2 cellular contexts compared by ENCODE assay signal in genomic region chr14:54675236-54676125, GRCh38.
A peak's percentile ranks its signal among the peaks of the same experiment; 100 is the strongest.
TF ChIP-seq lines count a peak whose summit lies in the region.

No MANE protein-coding gene starts in this region.

TF ChIP-seq in HCT116, 20 proteins besides CTCF, POLR2A, EP300 and RAD21:
- TF ChIP-seq, protein P1, sequence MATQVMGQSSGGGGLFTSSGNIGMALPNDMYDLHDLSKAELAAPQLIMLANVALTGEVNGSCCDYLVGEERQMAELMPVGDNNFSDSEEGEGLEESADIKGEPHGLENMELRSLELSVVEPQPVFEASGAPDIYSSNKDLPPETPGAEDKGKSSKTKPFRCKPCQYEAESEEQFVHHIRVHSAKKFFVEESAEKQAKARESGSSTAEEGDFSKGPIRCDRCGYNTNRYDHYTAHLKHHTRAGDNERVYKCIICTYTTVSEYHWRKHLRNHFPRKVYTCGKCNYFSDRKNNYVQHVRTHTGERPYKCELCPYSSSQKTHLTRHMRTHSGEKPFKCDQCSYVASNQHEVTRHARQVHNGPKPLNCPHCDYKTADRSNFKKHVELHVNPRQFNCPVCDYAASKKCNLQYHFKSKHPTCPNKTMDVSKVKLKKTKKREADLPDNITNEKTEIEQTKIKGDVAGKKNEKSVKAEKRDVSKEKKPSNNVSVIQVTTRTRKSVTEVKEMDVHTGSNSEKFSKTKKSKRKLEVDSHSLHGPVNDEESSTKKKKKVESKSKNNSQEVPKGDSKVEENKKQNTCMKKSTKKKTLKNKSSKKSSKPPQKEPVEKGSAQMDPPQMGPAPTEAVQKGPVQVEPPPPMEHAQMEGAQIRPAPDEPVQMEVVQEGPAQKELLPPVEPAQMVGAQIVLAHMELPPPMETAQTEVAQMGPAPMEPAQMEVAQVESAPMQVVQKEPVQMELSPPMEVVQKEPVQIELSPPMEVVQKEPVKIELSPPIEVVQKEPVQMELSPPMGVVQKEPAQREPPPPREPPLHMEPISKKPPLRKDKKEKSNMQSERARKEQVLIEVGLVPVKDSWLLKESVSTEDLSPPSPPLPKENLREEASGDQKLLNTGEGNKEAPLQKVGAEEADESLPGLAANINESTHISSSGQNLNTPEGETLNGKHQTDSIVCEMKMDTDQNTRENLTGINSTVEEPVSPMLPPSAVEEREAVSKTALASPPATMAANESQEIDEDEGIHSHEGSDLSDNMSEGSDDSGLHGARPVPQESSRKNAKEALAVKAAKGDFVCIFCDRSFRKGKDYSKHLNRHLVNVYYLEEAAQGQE (IDR thresholded peaks at IDR 0.05; ENCODE audit: low read depth), result 0 out of 2 replicates have a peak, but pooled peaks have one; percentile 7
- TF ChIP-seq ZNF274 (IDR thresholded peaks at IDR 0.05; ENCODE audit: low read depth, low read length), result no peak
TF ChIP-seq in HCT116: peak in this region for 1.

TF ChIP-seq in K562, 482 proteins besides CTCF, POLR2A, EP300 and RAD21 (continued from another document):
- TF ChIP-seq, protein P2, sequence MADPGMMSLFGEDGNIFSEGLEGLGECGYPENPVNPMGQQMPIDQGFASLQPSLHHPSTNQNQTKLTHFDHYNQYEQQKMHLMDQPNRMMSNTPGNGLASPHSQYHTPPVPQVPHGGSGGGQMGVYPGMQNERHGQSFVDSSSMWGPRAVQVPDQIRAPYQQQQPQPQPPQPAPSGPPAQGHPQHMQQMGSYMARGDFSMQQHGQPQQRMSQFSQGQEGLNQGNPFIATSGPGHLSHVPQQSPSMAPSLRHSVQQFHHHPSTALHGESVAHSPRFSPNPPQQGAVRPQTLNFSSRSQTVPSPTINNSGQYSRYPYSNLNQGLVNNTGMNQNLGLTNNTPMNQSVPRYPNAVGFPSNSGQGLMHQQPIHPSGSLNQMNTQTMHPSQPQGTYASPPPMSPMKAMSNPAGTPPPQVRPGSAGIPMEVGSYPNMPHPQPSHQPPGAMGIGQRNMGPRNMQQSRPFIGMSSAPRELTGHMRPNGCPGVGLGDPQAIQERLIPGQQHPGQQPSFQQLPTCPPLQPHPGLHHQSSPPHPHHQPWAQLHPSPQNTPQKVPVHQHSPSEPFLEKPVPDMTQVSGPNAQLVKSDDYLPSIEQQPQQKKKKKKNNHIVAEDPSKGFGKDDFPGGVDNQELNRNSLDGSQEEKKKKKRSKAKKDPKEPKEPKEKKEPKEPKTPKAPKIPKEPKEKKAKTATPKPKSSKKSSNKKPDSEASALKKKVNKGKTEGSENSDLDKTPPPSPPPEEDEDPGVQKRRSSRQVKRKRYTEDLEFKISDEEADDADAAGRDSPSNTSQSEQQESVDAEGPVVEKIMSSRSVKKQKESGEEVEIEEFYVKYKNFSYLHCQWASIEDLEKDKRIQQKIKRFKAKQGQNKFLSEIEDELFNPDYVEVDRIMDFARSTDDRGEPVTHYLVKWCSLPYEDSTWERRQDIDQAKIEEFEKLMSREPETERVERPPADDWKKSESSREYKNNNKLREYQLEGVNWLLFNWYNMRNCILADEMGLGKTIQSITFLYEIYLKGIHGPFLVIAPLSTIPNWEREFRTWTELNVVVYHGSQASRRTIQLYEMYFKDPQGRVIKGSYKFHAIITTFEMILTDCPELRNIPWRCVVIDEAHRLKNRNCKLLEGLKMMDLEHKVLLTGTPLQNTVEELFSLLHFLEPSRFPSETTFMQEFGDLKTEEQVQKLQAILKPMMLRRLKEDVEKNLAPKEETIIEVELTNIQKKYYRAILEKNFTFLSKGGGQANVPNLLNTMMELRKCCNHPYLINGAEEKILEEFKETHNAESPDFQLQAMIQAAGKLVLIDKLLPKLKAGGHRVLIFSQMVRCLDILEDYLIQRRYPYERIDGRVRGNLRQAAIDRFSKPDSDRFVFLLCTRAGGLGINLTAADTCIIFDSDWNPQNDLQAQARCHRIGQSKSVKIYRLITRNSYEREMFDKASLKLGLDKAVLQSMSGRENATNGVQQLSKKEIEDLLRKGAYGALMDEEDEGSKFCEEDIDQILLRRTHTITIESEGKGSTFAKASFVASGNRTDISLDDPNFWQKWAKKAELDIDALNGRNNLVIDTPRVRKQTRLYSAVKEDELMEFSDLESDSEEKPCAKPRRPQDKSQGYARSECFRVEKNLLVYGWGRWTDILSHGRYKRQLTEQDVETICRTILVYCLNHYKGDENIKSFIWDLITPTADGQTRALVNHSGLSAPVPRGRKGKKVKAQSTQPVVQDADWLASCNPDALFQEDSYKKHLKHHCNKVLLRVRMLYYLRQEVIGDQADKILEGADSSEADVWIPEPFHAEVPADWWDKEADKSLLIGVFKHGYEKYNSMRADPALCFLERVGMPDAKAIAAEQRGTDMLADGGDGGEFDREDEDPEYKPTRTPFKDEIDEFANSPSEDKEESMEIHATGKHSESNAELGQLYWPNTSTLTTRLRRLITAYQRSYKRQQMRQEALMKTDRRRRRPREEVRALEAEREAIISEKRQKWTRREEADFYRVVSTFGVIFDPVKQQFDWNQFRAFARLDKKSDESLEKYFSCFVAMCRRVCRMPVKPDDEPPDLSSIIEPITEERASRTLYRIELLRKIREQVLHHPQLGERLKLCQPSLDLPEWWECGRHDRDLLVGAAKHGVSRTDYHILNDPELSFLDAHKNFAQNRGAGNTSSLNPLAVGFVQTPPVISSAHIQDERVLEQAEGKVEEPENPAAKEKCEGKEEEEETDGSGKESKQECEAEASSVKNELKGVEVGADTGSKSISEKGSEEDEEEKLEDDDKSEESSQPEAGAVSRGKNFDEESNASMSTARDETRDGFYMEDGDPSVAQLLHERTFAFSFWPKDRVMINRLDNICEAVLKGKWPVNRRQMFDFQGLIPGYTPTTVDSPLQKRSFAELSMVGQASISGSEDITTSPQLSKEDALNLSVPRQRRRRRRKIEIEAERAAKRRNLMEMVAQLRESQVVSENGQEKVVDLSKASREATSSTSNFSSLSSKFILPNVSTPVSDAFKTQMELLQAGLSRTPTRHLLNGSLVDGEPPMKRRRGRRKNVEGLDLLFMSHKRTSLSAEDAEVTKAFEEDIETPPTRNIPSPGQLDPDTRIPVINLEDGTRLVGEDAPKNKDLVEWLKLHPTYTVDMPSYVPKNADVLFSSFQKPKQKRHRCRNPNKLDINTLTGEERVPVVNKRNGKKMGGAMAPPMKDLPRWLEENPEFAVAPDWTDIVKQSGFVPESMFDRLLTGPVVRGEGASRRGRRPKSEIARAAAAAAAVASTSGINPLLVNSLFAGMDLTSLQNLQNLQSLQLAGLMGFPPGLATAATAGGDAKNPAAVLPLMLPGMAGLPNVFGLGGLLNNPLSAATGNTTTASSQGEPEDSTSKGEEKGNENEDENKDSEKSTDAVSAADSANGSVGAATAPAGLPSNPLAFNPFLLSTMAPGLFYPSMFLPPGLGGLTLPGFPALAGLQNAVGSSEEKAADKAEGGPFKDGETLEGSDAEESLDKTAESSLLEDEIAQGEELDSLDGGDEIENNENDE (IDR thresholded peaks at IDR 0.05; ENCODE audit: low read depth, low read length), result no peak
- no peak for TF ChIP-seq FUS (optimal IDR thresholded peaks at IDR 0.05; ENCODE audit: low read depth, low read length)
- no peak for TF ChIP-seq HNRNPK (IDR thresholded peaks at IDR 0.05; ENCODE audit: low read depth, low read length, poor library complexity, severe bottlenecking)
- TF ChIP-seq DNMT1 (IDR thresholded peaks at IDR 0.05), result no peak
- TF ChIP-seq ZNF384 (IDR thresholded peaks at IDR 0.05; ENCODE audit: low read depth, low read length), result no peak
- no peak for TF ChIP-seq MBD2 (IDR thresholded peaks at IDR 0.05; ENCODE audit: borderline replicate concordance, low read depth)
- no peak for TF ChIP-seq CHD4 (IDR thresholded peaks at IDR 0.05; ENCODE audit: insufficient read depth, insufficient replicate concordance, low read depth, low read length, poor library complexity, severe bottlenecking)
- TF ChIP-seq TAL1 (IDR thresholded peaks at IDR 0.05), result no peak
- no peak for TF ChIP-seq BCL6 (CRISPR knock-in tag; IDR thresholded peaks at IDR 0.05)
- no peak for TF ChIP-seq TEAD4 (IDR thresholded peaks at IDR 0.05; ENCODE audit: low read length)
- no peak for TF ChIP-seq TEAD4 (CRISPR knock-in tag; IDR thresholded peaks at IDR 0.05; ENCODE audit: borderline replicate concordance)
- TF ChIP-seq GTF3C2 (IDR thresholded peaks at IDR 0.05; ENCODE audit: borderline replicate concordance, extremely low read depth, insufficient read length), result no peak
- no peak for TF ChIP-seq BRF1 (IDR thresholded peaks at IDR 0.05; ENCODE audit: borderline replicate concordance, extremely low read depth, insufficient read length)
- no peak for TF ChIP-seq HLTF (IDR thresholded peaks at IDR 0.05)
- TF ChIP-seq POLR2AphosphoS5 (IDR thresholded peaks at IDR 0.05; ENCODE audit: control insufficient read depth, insufficient read depth, low read depth, low read length), result no peak
